17 cellular contexts compared by ENCODE assay signal in the genomic region with DNA sequence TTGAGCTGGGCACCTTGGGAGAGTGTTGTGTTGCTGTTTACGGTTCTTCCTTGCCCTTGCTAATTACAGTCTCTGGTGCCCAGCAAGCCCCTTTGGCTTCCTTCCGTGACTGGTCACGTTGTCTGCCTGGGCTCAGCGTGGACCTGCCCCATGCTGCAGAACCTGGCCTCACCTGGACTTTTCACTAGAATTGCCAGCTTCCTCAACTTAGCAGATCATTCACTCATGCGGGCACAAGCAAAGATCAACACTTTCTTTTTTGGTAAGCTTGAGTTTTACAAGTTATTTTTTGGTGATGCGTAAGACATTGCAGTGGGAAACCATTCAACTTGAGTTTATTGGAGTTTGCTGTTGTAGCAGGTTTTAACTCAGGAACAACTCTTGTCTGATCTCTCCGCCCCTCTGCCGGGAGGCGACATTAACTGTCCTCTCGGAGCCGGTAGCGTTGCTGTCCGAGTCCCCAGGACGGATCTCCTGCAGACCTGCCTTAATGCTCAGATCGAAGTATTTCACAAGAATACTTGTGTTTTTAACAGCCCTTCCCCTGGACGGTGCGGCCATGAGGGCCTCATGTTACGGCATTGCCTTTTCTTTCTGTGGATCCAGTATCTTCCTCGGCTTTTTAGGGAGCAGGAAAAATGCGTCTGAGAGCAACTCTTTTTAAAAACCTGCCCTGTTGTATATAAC. TPM values are rescaled to one million over a fixed set of nuclear protein-coding genes. Genes with fewer than 3 reads are reported as not detected.
A peak's percentile ranks its signal among the peaks of the same experiment; 100 is the strongest.
DNase-seq lines count a peak whose midpoint lies in the region; ATAC-seq, FAIRE-seq and TF ChIP-seq lines count a peak whose summit lies in the region.
"Had no signal": no experiment of that assay in that cellular context is flagged by ENCODE, and none has a peak within 500 bp of the region (broad histone marks: within the 10 kb centered on the region; RNA-seq: fewer than 3 reads in every experiment).

No MANE protein-coding gene starts in this region.

- peaks cover 4% of the 10 kb centered on the region for H3K9me3 Mint-ChIP-seq in activated T-helper 2 cell treated with anti-CD3 and anti-CD28 coated beads, Interferon-gamma antibody, Interleukin-2, Interleukin-4, amounts not matched to agents 10 μg/mL and 5 μg/mL and 100 μg/mL, durations not matched to agents 14 hours and 24 hours and 36 hours

- no peak for FAIRE-seq in HepG2 (lab: Jason Lieb, UNC)
- FAIRE-seq: pancreas had no signal

- intact Hi-C loops in HepG2 (cut with micrococcal nuclease; ENCODE audit: unreplicated experiment) (no loop called here), right lobe of liver (cut with DNase I) (no loop called here)
- intact Hi-C loops in activated T-helper 2 cell treated with anti-CD3 and anti-CD28 coated beads, Interferon-gamma antibody, Interleukin-2, Interleukin-4, amounts not matched to agents 10 μg/mL and 5 μg/mL and 100 μg/mL, durations not matched to agents 14 hours and 24 hours and 36 hours (cut with micrococcal nuclease): no loop called here

- no peak for TF ChIP-seq RAD21 in HepG2 (CRISPR knock-in tag; IDR thresholded peaks at IDR 0.05)

- no peak for ATAC-seq in HepG2
- no peak for ATAC-seq in right lobe of liver
- ATAC-seq in HG02571 (IDR thresholded peaks at IDR 0.05; ENCODE audit: unreplicated experiment): peak; percentile 22
- no peak for ATAC-seq in HG03442 (IDR thresholded peaks at IDR 0.05; ENCODE audit: unreplicated experiment)
- ATAC-seq: pancreas had no signal

- H3K9me3 ChIP-seq in HepG2 (ENCODE audit: low read length) (no peaks in the 10 kb centered on the region), right lobe of liver (no peaks in the 10 kb centered on the region)
- H3K9me3 ChIP-seq: pancreas, upper lobe of left lung had no signal

- peaks cover 88% of the 10 kb centered on the region for H3K36me3 Mint-ChIP-seq in activated T-helper 2 cell treated with anti-CD3 and anti-CD28 coated beads, Interferon-gamma antibody, Interleukin-2, Interleukin-4, amounts not matched to agents 10 μg/mL and 5 μg/mL and 100 μg/mL, durations not matched to agents 14 hours and 24 hours and 36 hours (ENCODE audit: low read depth)

- H3K27me3 ChIP-seq in HepG2 (ENCODE audit: control insufficient read depth in 1 of 2, insufficient read depth in 2 of 2, low read length in 2 of 2) (no peaks in the 10 kb centered on the region), right lobe of liver (no peaks in the 10 kb centered on the region)
- H3K27me3 ChIP-seq: hepatocyte, pancreas, SJSA1, upper lobe of left lung had no signal

- no peak overlapping the region for H3K9ac ChIP-seq in HepG2 (ENCODE audit: insufficient read depth, low read depth, low read length)

- no peak overlapping the region for H3K4me2 ChIP-seq in HepG2 (ENCODE audit: low read depth, low read length)
- H3K4me2 ChIP-seq: hepatocyte had no signal

- POLR2A ChIA-PET in HepG2 (lab: Yijun Ruan, JAX): no interaction called here
- POLR2A ChIA-PET in HEK293T (lab: Yijun Ruan, JAX): no interaction called here

- H3K27me3 Mint-ChIP-seq in activated T-helper 2 cell treated with anti-CD3 and anti-CD28 coated beads, Interferon-gamma antibody, Interleukin-2, Interleukin-4, amounts not matched to agents 10 μg/mL and 5 μg/mL and 100 μg/mL, durations not matched to agents 14 hours and 24 hours and 36 hours (ENCODE audit: low read depth): no peaks in the 10 kb centered on the region

- H4K20me1 ChIP-seq in HepG2 (ENCODE audit: insufficient read depth, low read length): no peaks in the 10 kb centered on the region

- TF ChIP-seq CTCF in HepG2 (CRISPR knock-in tag; IDR thresholded peaks at IDR 0.05) (no peak), right lobe of liver (IDR thresholded peaks at IDR 0.05) (no peak)

- no peaks in the 10 kb centered on the region for H3K79me2 ChIP-seq in HepG2 (ENCODE audit: insufficient read depth, low read length)
- H3K79me2 ChIP-seq: hepatocyte had no signal

- H3K36me3 ChIP-seq in HepG2 (replicated peaks in 1 of 2; ENCODE audit: control insufficient read depth in 1 of 2, insufficient read depth in 2 of 2, low read length in 2 of 2): peaks cover 22 to 61% of the 10 kb centered on the region in 2 experiments; a peak in 4 of 5 replicates
- peaks cover 0 to 57% (median 31%) of the 10 kb centered on the region in 4 donors for H3K36me3 ChIP-seq in right lobe of liver

- in situ Hi-C loops in HepG2 (cut with HindIII; ENCODE audit: extremely low pct_ligation_motif_present, low pct_unique_long_range_greater_than_20kb): no loop called here

- TF ChIP-seq EP300 in HepG2 (IDR thresholded peaks at IDR 0.05; ENCODE audit: low read depth in 2 of 2, low read length in 2 of 2) (no peak), HepG2 (CRISPR knock-in tag; IDR thresholded peaks at IDR 0.05; ENCODE audit: borderline replicate concordance) (no peak)

- WGBS in HepG2 (ENCODE audit: low lambda C conversion rate): 98% methylated on average over 20 of the region's 20 CpGs
- WGBS in right lobe of liver (ENCODE audit: insufficient coverage, low coverage, low lambda C conversion rate, missing lambda C conversion rate): 96% methylated on average over 19 of the region's 20 CpGs

- peak overlapping the region; percentile 87 for H3K27ac Mint-ChIP-seq in activated T-helper 2 cell treated with anti-CD3 and anti-CD28 coated beads, Interferon-gamma antibody, Interleukin-2, Interleukin-4, amounts not matched to agents 10 μg/mL and 5 μg/mL and 100 μg/mL, durations not matched to agents 14 hours and 24 hours and 36 hours

- H3K4me1 ChIP-seq in HepG2 (ENCODE audit: insufficient read depth, low read length) (no peaks in the 10 kb centered on the region), right lobe of liver (no peaks in the 10 kb centered on the region)
- H3K4me1 ChIP-seq: pancreas, SJSA1, upper lobe of left lung had no signal

- TF ChIP-seq POLR2A in HepG2 (IDR thresholded peaks at IDR 0.05; ENCODE audit: insufficient read depth in 1 of 2, low read depth in 2 of 2, low read length in 2 of 2) (no peak), right lobe of liver (IDR thresholded peaks at IDR 0.05) (no peak)

- DNase-seq in HepG2 (ENCODE audit: low spot score): no peak
- no peak for DNase-seq in right lobe of liver
- DNase-seq in activated T-helper 2 cell treated with anti-CD3 and anti-CD28 coated beads, Interferon-gamma antibody, Interleukin-2, Interleukin-4, amounts not matched to agents 10 μg/mL and 5 μg/mL and 100 μg/mL, durations not matched to agents 14 hours and 24 hours and 36 hours (ENCODE audit: low spot score): no peak
- no peak for DNase-seq in MV-4-11 (lab: John Stamatoyannopoulos, UW)
- DNase-seq in stimulated activated CD4-positive, alpha-beta T cell treated with anti-CD3 and anti-CD28 coated beads, Interleukin-1b, Interleukin-23, amount 100 ng/mL, for 48 hours: no peak
- DNase-seq in HEK293T (ENCODE audit: extremely low spot score): no peak
- DNase-seq: effector CD4-positive, alpha-beta T cell; NCI-H1105; NCI-H345; pancreas; stimulated activated naive CD4-positive, alpha-beta T cell; upper lobe of left lung had no signal

- H2AFZ ChIP-seq in HepG2 (ENCODE audit: low read length): no peak overlapping the region
- H2AFZ ChIP-seq: hepatocyte had no signal

- TSS peak; percentile 32 for BruUV-seq in HepG2 (replicated peaks; lab: Mats Ljungman, UMichigan)

- peaks cover 17% of the 10 kb centered on the region for H3K4me1 Mint-ChIP-seq in activated T-helper 2 cell treated with anti-CD3 and anti-CD28 coated beads, Interferon-gamma antibody, Interleukin-2, Interleukin-4, amounts not matched to agents 10 μg/mL and 5 μg/mL and 100 μg/mL, durations not matched to agents 14 hours and 24 hours and 36 hours (ENCODE audit: low read depth)

- H3K4me3 ChIP-seq in HepG2 (replicated peaks in 1 of 3; ENCODE audit: insufficient read depth in 1 of 3, low read depth in 2 of 3, low read length in 3 of 3): no peak overlapping the region
- no peak overlapping the region for H3K4me3 ChIP-seq in right lobe of liver
- H3K4me3 ChIP-seq: hepatocyte, pancreas, SJSA1, upper lobe of left lung had no signal

- H3K27ac ChIP-seq in HepG2 (ENCODE audit: extremely low read length, insufficient read depth, low read length) (no peak overlapping the region), right lobe of liver (no peak overlapping the region)
- H3K27ac ChIP-seq: hepatocyte, pancreas, SJSA1, upper lobe of left lung had no signal

- H3K4me3 Mint-ChIP-seq in activated T-helper 2 cell treated with anti-CD3 and anti-CD28 coated beads, Interferon-gamma antibody, Interleukin-2, Interleukin-4, amounts not matched to agents 10 μg/mL and 5 μg/mL and 100 μg/mL, durations not matched to agents 14 hours and 24 hours and 36 hours (ENCODE audit: low read depth): peak overlapping the region; percentile 27

- CTCF ChIA-PET in HepG2 (lab: Yijun Ruan, JAX; ENCODE audit: low intra/inter-chr PET ratio, low total read pairs) (no interaction called here), HEK293T (lab: Yijun Ruan, JAX) (no interaction called here)

RNA-seq across cellular contexts. Expression of gene TEX29, which starts 15.7 kb away (rescaled TPM):
- 0.22 TPM in 1 of 2 replicates, not detected in the other for total RNA-seq in HepG2 (2016; rRNA removed; fragmentation: Illumina TruSeq; extraction: Trizol)
- total RNA-seq in HepG2 (2016; cell fraction: cytosol; rRNA removed; fragmentation: Illumina TruSeq; extraction: Trizol; ENCODE audit: low read depth): 0.71 TPM in 1 of 2 replicates, not detected in the other
- total RNA-seq in HepG2 (2016; cell fraction: insoluble cytoplasmic fraction; rRNA removed; fragmentation: Illumina TruSeq; extraction: Trizol): not detected in 2 replicates
- total RNA-seq in HepG2 (2016; cell fraction: membrane; rRNA removed; fragmentation: Illumina TruSeq; extraction: Trizol): not detected in 2 replicates
- total RNA-seq in HepG2 (2016; cell fraction: nucleus; rRNA removed; fragmentation: Illumina TruSeq; extraction: Trizol): 1.2 TPM in 1 of 2 replicates, not detected in the other
- 0.12 and 0.34 TPM in 2 replicates for polyA plus RNA-seq in HepG2 (2011; rRNA removed)
- 0.10 and 0.12 TPM in 2 replicates for polyA plus RNA-seq in HepG2 (2011; cell fraction: cytosol; rRNA removed)
- polyA plus RNA-seq in HepG2 (2011; cell fraction: nucleus; rRNA removed): 0.62 and 1.8 TPM in 2 replicates
- 0.40 and 1.1 TPM in 2 replicates for polyA plus RNA-seq in HepG2 (2012)
- polyA plus RNA-seq in HepG2 (2016; cell fraction: cytosol; fragmentation: Illumina TruSeq; extraction: Trizol; ENCODE audit: low read depth): 0.23 and 0.47 TPM in 2 replicates
- not detected in 2 replicates for polyA plus RNA-seq in HepG2 (2016; cell fraction: insoluble cytoplasmic fraction; fragmentation: Illumina TruSeq; extraction: Trizol; ENCODE audit: low read depth)
- polyA plus RNA-seq in HepG2 (2016; cell fraction: membrane; fragmentation: Illumina TruSeq; extraction: Trizol; ENCODE audit: low read depth): 0.26 TPM in 1 of 2 replicates, not detected in the other
- 0.83 and 1.0 TPM in 2 replicates for polyA plus RNA-seq in HepG2 (2016; cell fraction: nucleus; fragmentation: Illumina TruSeq; extraction: Trizol; ENCODE audit: insufficient read depth, low read depth)
- not detected in 2 replicates for polyA minus RNA-seq in HepG2 (2011; rRNA and poly(A)+ RNA removed; ENCODE audit: low replicate concordance)
- polyA minus RNA-seq in HepG2 (2011; cell fraction: cytosol; rRNA and poly(A)+ RNA removed): not detected in 2 replicates
- polyA minus RNA-seq in HepG2 (2011; cell fraction: nucleus; rRNA and poly(A)+ RNA removed): not detected in 2 replicates
- under 1 TPM in 1 of 6 experiments, not detected in 5; 0.42 TPM for total RNA-seq in right lobe of liver
- 0.46 and 0.51 TPM in 2 replicates for total RNA-seq in activated T-helper 2 cell treated with anti-CD3 and anti-CD28 coated beads, Interferon-gamma antibody, Interleukin-2, Interleukin-4, amounts not matched to agents 10 μg/mL and 5 μg/mL and 100 μg/mL, durations not matched to agents 14 hours and 24 hours and 36 hours
- total RNA-seq: skeletal muscle tissue had no signal
